8 cellular contexts compared by ENCODE assay signal in the genomic region with DNA sequence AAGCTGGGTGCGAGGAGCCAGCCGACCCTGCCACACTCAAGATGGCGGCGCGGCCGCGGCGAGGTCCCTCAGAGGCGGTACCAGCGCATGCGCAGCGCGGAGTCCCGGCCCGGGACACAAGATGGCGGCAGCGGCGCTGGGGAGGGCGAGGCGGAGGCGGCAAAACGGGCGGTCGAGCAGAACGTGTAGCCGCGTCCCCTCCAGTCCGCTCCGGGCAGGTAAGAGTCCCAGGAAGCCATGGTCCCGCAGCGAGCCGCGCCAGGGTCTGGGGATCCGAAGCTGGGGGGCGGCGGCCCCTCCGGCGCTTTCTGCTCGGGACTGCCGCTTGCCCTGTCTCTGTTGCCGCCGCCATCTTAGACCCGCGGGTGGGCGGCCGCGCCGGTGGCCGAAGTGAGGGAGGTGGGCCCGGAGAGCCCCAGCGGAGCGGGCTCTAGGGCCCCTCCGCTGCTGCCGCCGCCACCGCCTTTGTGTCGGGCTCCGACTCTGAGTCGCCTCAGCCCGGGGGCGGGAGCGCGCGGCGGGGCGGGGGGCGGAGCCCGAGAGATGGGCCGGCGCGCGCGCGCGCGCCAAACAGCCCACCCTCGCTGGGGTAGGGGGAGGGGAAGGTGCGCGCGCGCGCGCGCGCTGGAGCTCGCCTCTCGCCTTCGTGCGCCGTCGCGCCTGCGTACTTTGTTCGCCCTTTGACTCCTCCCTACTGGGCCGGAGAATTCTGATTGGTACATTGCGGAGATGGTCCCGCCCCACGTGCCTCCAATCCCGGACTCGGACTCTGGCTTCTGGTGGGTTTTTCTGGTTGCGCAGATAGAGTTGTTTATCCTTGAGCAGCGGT. TPM values are rescaled to one million over a fixed set of nuclear protein-coding genes. Genes with fewer than 3 reads are reported as not detected.
DNase-seq lines count a peak whose midpoint lies in the region; ATAC-seq lines count a peak whose summit lies in the region.

TSS of gene PCIF1 (plus strand) at position 97 of the 829 bp plus-strand sequence. CDS start 4,317 bp downstream, outside the sequence.

- CTCF ChIA-PET in activated CD8-positive, alpha-beta memory T cell treated with anti-CD3 and anti-CD28 coated beads for 36 hours (lab: Charles Lee): interaction anchor here (0.6 to 1.6 kb wide), 6 partner anchors 10 to 52 kb away, joined by 3 to 9 read pairs (median 4); no protein-coding TSS in a partner anchor

- POLR2A ChIA-PET in activated CD8-positive, alpha-beta memory T cell treated with anti-CD3 and anti-CD28 coated beads for 36 hours (lab: Charles Lee): interaction anchor here (0.5 to 2.5 kb wide), 23 partner anchors 9 to 122 kb away, joined by 3 to 25 read pairs (median 5); partner anchors contain the start of genes CTSA, NEURL2, PLTP and ZNF335

- peak; percentile 57 for ATAC-seq in GM21367 (IDR thresholded peaks at IDR 0.05; ENCODE audit: unreplicated experiment)

- peak; percentile 100 for DNase-seq in COLO829 (ENCODE audit: low spot score)
- DNase-seq in HT1080 (ENCODE audit: low read depth): peak; percentile 94
- DNase-seq in NOMO-1 (lab: John Stamatoyannopoulos, UW; ENCODE audit: unreplicated experiment in 2 of 2): peak; percentile 95 to 96
- DNase-seq in effector CD8-positive, alpha-beta T cell (lab: John Stamatoyannopoulos, UW): peak; percentile 98
- peak; percentile 99 for DNase-seq in medulla oblongata (ENCODE audit: extremely low spot score)
- DNase-seq in stimulated activated CD4-positive, alpha-beta T cell treated with anti-CD3 and anti-CD28 coated beads, TNF-alpha, amount 100 ng/mL, for 48 hours (ENCODE audit: low read depth in 3 of 3): peak; percentile 96 to 97 (median 96)

RNA-seq across cellular contexts. Expression of gene PCIF1, which starts in this region (rescaled TPM):
- total RNA-seq in HT1080 (2014; rRNA removed; shearing (Covaris generic)): 12.4 and 17.7 TPM in 2 replicates
- 32.3 and 36.5 TPM in 2 replicates for polyA plus RNA-seq in HT1080 (2015; cell fraction: cytosol; rRNA removed)
- 25.4 and 27.3 TPM in 2 replicates for polyA plus RNA-seq in HT1080 (2015; cell fraction: nucleus; rRNA removed)
- 10 to 100 TPM; 26.1 to 27.8 TPM for total RNA-seq in activated CD8-positive, alpha-beta memory T cell treated with anti-CD3 and anti-CD28 coated beads for 36 hours

Comparison
In these comparisons a context has a peak if more than half of its experiments do, and no peak if none do; other contexts are left out.
1. Peak in every context shown above with its lines: DNase-seq and ATAC-seq.